ENCODE assay signal across 8 cellular contexts in the genomic region with DNA sequence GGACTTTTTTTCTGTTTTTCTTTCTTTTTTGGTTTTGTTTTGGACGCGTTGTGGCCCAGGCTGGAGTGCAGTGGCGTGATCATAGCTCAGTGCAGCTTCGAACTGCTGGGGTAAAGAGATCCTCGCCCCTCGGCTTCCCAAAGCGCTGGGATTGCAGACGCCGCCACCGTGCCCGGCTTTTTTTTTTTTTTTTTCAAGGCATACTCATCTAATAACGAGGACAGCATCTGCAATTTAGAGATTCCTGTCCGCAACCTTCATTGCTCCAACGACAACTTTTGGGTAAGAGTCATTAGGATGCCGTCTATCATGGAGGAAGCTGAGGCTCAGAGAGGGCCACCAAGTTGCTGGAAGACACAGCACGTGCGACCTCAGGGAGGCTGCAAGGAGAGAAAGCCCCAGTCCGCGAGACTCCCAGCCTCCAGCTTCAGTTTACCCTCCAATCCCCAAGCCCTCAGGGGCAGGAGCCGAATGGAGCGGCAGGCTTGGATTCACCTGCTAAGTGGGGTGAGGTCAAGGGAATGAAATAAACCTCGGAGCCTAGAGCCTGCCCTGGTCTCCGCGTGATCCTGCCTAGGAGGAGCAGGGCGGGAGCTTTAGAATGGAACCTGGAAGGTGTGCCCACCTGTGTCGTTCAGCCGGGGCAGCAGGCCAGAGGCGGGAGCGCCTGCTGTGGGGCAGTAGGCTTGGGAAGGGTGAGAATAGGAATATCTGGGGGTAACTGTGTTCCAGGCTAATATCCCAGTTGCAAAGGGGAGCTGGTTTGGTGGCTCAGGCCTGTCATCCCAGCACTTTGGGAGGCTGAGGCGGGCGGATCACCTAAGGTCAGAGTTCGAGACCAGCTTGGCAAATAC. TPM values are rescaled to one million over a fixed set of nuclear protein-coding genes. Genes with fewer than 3 reads are reported as not detected.
DNase-seq lines count a peak whose midpoint lies in the region; ATAC-seq and TF ChIP-seq lines count a peak whose summit lies in the region.

No MANE protein-coding gene starts in this region.

- H3K4me1 ChIP-seq in fibroblast of lung (ENCODE audit: control insufficient read depth, extremely low read depth, insufficient read depth, low read length) (peaks cover 7% of the 10 kb centered on the region), rectal smooth muscle tissue (ENCODE audit: control insufficient read depth, insufficient read depth, low read length) (peaks cover 11% of the 10 kb centered on the region)

- peak overlapping the region; percentile 84 for H2AFZ ChIP-seq in fibroblast of lung (ENCODE audit: low read length)

- DNase-seq in GM12865 (ENCODE audit: low read depth) = peak; percentile 31
- peak; percentile 35 for DNase-seq in RPMI8226
- no peak for DNase-seq in fibroblast of lung (ENCODE audit: low read depth in 2 of 2)
- DNase-seq in AG08396 (ENCODE audit: low spot score) = no peak
- DNase-seq in NCI-H345 (lab: John Stamatoyannopoulos, UW) = no peak
- DNase-seq in putamen (ENCODE audit: low spot score) = no peak

- H3K36me3 ChIP-seq in fibroblast of lung (ENCODE audit: control insufficient read depth, insufficient read depth, low read length) (peaks cover 2% of the 10 kb centered on the region), rectal smooth muscle tissue (ENCODE audit: control insufficient read depth, insufficient read depth, low read length) (peaks cover under 1% of the 10 kb centered on the region)

- H3K9ac ChIP-seq in fibroblast of lung (ENCODE audit: insufficient read depth, low read length) (peak overlapping the region; percentile 63), rectal smooth muscle tissue (ENCODE audit: low read length) (peak overlapping the region; percentile 56)

- H3K27ac ChIP-seq in fibroblast of lung (ENCODE audit: insufficient read depth, low read length) = peak overlapping the region; percentile 56
- H3K27ac ChIP-seq in rectal smooth muscle tissue (ENCODE audit: low read depth, low read length) = no peak overlapping the region

- no peaks in the 10 kb centered on the region for H3K27me3 ChIP-seq in fibroblast of lung (ENCODE audit: control insufficient read depth, insufficient read depth, low read length)
- H3K27me3 ChIP-seq in rectal smooth muscle tissue (ENCODE audit: control insufficient read depth, insufficient read depth, low read length) = no peaks in the 10 kb centered on the region

- H3K4me3 ChIP-seq in GM12865 (ENCODE audit: low read depth, low read length) (peak overlapping the region; percentile 61), fibroblast of lung (replicated peaks in 1 of 4; ENCODE audit: control extremely low read depth in 1 of 4, insufficient read depth in 1 of 4, low read depth in 3 of 4, low read length in 4 of 4) (peak overlapping the region; percentile 75 to 96 (median 78)), rectal smooth muscle tissue (ENCODE audit: low read length) (peak overlapping the region; percentile 93)

- peak overlapping the region; percentile 98 for H3K4me2 ChIP-seq in fibroblast of lung (ENCODE audit: extremely low read depth, insufficient read depth, low read length)

- H4K20me1 ChIP-seq in fibroblast of lung (ENCODE audit: control insufficient read depth, extremely low read depth, insufficient read depth, low read length) = no peaks in the 10 kb centered on the region

- H3K9me3 ChIP-seq in fibroblast of lung (ENCODE audit: control insufficient read depth, insufficient read depth, low read depth, low read length) = no peaks in the 10 kb centered on the region

- ATAC-seq in GM21737 (IDR thresholded peaks at IDR 0.05; ENCODE audit: unreplicated experiment) = no peak

- H3K79me2 ChIP-seq in fibroblast of lung (ENCODE audit: control insufficient read depth, insufficient read depth, low read length) = peaks cover 2% of the 10 kb centered on the region

- TF ChIP-seq CTCF in GM12865 (IDR thresholded peaks at IDR 0.05; ENCODE audit: insufficient read depth, low read depth, low read length, missing control alignments) (no peak), fibroblast of lung (conservative IDR thresholded peaks at IDR 0.05 in 1 of 2, IDR thresholded peaks at IDR 0.05 in 1 of 2; ENCODE audit: low read depth in 1 of 2, low read length in 2 of 2) (no peak)

RNA-seq across cellular contexts. Expression of gene POLRMT, which starts 0.7 kb away (rescaled TPM):
- total RNA-seq in fibroblast of lung = 17.2 and 21.5 TPM in 2 replicates
- 7.3 and 13.5 TPM in 2 replicates for polyA plus RNA-seq in fibroblast of lung
- 24.2 and 33.4 TPM in 2 replicates for polyA plus RNA-seq in fibroblast of lung (2012)
- polyA minus RNA-seq in fibroblast of lung (ENCODE audit: low replicate concordance) = 115 and 194 TPM in 2 replicates

RNA-seq across cellular contexts. Expression of gene FGF22, which starts 5.7 kb away (rescaled TPM):
- total RNA-seq in fibroblast of lung = under 0.01 TPM in 1 of 2 replicates, not detected in the other
- 0.06 TPM in 1 of 2 replicates, not detected in the other for polyA plus RNA-seq in fibroblast of lung
- 0.24 TPM in 1 of 2 replicates, not detected in the other for polyA plus RNA-seq in fibroblast of lung (2012)
- not detected in 2 replicates for polyA minus RNA-seq in fibroblast of lung (ENCODE audit: low replicate concordance)

RNA-seq across cellular contexts. Expression of gene RNF126, which starts 29.0 kb away (rescaled TPM):
- total RNA-seq in fibroblast of lung = 12.1 and 18.0 TPM in 2 replicates
- polyA plus RNA-seq in fibroblast of lung = 7.8 and 10.7 TPM in 2 replicates
- polyA plus RNA-seq in fibroblast of lung (2012) = 23.5 and 35.0 TPM in 2 replicates
- 9.1 and 10.1 TPM in 2 replicates for polyA minus RNA-seq in fibroblast of lung (ENCODE audit: low replicate concordance)

RNA-seq across cellular contexts. Expression of gene FSTL3, which starts 42.2 kb away (rescaled TPM):
- 26.8 and 36.5 TPM in 2 replicates for total RNA-seq in fibroblast of lung
- 10.2 and 18.6 TPM in 2 replicates for polyA plus RNA-seq in fibroblast of lung
- 16.7 and 28.3 TPM in 2 replicates for polyA plus RNA-seq in fibroblast of lung (2012)
- 11.8 and 20.3 TPM in 2 replicates for polyA minus RNA-seq in fibroblast of lung (ENCODE audit: low replicate concordance)

RNA-seq across cellular contexts. Expression of gene HCN2, which starts 44.3 kb away (rescaled TPM):
- 0.26 and 0.50 TPM in 2 replicates for total RNA-seq in fibroblast of lung
- polyA plus RNA-seq in fibroblast of lung = 0.49 and 0.54 TPM in 2 replicates
- polyA plus RNA-seq in fibroblast of lung (2012) = 1.1 and 1.2 TPM in 2 replicates
- 1.4 and 9.5 TPM in 2 replicates for polyA minus RNA-seq in fibroblast of lung (ENCODE audit: low replicate concordance)

Comparison
In these comparisons a context has a peak if more than half of its experiments do, and no peak if none do; other contexts are left out.
1. DNase-seq: peak in GM12865 (single experiment) and RPMI8226 (single experiment); none in fibroblast of lung (0 of 2), AG08396 (single experiment), NCI-H345 (single experiment) and putamen (single experiment).
2. Peak in every context shown above with its lines, with median percentiles within 50 percentile points of each other: H3K4me3 ChIP-seq.